8 cellular contexts compared by ENCODE assay signal in the genomic region with DNA sequence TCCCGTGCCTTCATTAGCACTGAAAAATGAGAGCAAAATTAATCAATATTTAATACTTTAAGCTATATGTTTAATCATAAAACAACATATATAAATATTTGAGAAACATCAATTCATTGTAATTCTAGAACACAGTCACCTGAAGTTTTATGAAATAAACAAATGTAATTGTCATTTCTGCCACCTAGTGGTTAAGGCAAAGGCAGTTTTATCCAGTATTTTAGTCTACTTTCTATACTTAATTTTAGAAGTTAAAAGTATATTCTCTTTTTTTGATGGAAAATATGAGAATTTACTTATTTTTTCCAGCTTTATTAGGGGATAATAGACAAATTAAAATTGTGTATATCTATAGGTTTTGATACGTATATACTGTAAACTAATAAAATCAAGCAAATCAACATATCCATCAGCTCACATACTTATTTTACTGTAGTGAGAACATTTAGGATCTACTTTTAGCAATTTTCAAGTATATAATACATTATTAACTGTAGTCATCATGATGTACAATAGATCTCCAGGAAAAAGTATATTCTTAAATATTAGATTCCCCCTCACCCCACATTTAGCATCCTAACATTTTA. TPM values are rescaled to one million over a fixed set of nuclear protein-coding genes. Genes with fewer than 3 reads are reported as not detected.
DNase-seq lines count a peak whose midpoint lies in the region; ATAC-seq and TF ChIP-seq lines count a peak whose summit lies in the region.

No MANE protein-coding gene starts in this region.

- peaks cover 23 to 78% (median 63%) of the 10 kb centered on the region in 4 donors for H3K36me3 ChIP-seq in esophagus muscularis mucosa
- no peaks in the 10 kb centered on the region for H3K36me3 ChIP-seq in smooth muscle cell (ENCODE audit: low read depth)

- no peak for TF ChIP-seq POLR2A in esophagus muscularis mucosa (IDR thresholded peaks at IDR 0.05; ENCODE audit: low read depth)

- no peak overlapping the region for H3K4me3 ChIP-seq in esophagus muscularis mucosa
- no peak overlapping the region for H3K4me3 ChIP-seq in smooth muscle cell

- H3K4me2 ChIP-seq in smooth muscle cell: no peak overlapping the region

- no peaks in the 10 kb centered on the region for H4K20me1 ChIP-seq in smooth muscle cell (ENCODE audit: low read depth)

- H3K27me3 ChIP-seq in esophagus muscularis mucosa: no peaks in the 10 kb centered on the region
- H3K27me3 ChIP-seq in smooth muscle cell (ENCODE audit: low read depth): no peaks in the 10 kb centered on the region

- no peak overlapping the region for H3K9ac ChIP-seq in smooth muscle cell (ENCODE audit: low read depth)

- no peak overlapping the region for H2AFZ ChIP-seq in smooth muscle cell (ENCODE audit: low read depth)

- no peaks in the 10 kb centered on the region for H3F3A ChIP-seq in smooth muscle cell (ENCODE audit: low read depth)

- no peak for ATAC-seq in GM18519 (IDR thresholded peaks at IDR 0.05; ENCODE audit: low FRiP score, unreplicated experiment)
- no peak for ATAC-seq in GM21381 (IDR thresholded peaks at IDR 0.05; ENCODE audit: unreplicated experiment)
- no peak for ATAC-seq in HG03025 (IDR thresholded peaks at IDR 0.05; ENCODE audit: low FRiP score, unreplicated experiment)

- DNase-seq in NCI-H82 (lab: John Stamatoyannopoulos, UW): peak; percentile 32
- no peak for DNase-seq in NCI-H82 treated with DMSO at 0.1 percent for 48 hours (lab: John Stamatoyannopoulos, UW; ENCODE audit: unreplicated experiment)
- DNase-seq in NCI-H345 (lab: John Stamatoyannopoulos, UW): peak; percentile 6
- no peak for DNase-seq in esophagus muscularis mucosa (ENCODE audit: extremely low spot score)
- DNase-seq in smooth muscle cell (lab: John Stamatoyannopoulos, UW; ENCODE audit: unreplicated experiment): no peak

- H3K4me1 ChIP-seq in esophagus muscularis mucosa (no peaks in the 10 kb centered on the region), smooth muscle cell (ENCODE audit: low read depth) (no peaks in the 10 kb centered on the region)

- no peaks in the 10 kb centered on the region for H3K79me2 ChIP-seq in smooth muscle cell (ENCODE audit: low read depth)

- intact Hi-C loops in esophagus muscularis mucosa (cut with DNase I): no loop called here

- peak; percentile 33 to 63 (median 45) for TF ChIP-seq CTCF in esophagus muscularis mucosa (IDR thresholded peaks at IDR 0.05)
- TF ChIP-seq CTCF in smooth muscle cell (IDR thresholded peaks at IDR 0.05; ENCODE audit: borderline replicate concordance, insufficient read depth, poor library complexity, severe bottlenecking): peak; percentile 72

- H3K9me3 ChIP-seq in esophagus muscularis mucosa (no peaks in the 10 kb centered on the region), smooth muscle cell (replicated peaks; ENCODE audit: low read depth) (no peaks in the 10 kb centered on the region)

- 81% methylated on average over 2 of the region's 2 CpGs for WGBS in esophagus muscularis mucosa
- WGBS in smooth muscle cell (ENCODE audit: low lambda C conversion rate): 98% methylated on average over 2 of the region's 2 CpGs

- TF ChIP-seq EP300 in esophagus muscularis mucosa (IDR thresholded peaks at IDR 0.05): no peak

- H3K27ac ChIP-seq in esophagus muscularis mucosa (replicated peaks in 1 of 4) (no peak overlapping the region), smooth muscle cell (ENCODE audit: low read depth) (no peak overlapping the region)

RNA-seq across cellular contexts. Expression of gene PCGF6, which starts 16.9 kb away (rescaled TPM):
- total RNA-seq in esophagus muscularis mucosa (10 to 100 TPM; 11.9 to 17.7 (median 13.1) TPM), smooth muscle cell (8.2 and 10.4 TPM in 2 replicates)
- polyA plus RNA-seq in smooth muscle cell: 8.1 and 9.1 TPM in 2 replicates

RNA-seq across cellular contexts. Expression of gene TAF5, which starts 33.7 kb away (rescaled TPM):
- total RNA-seq in esophagus muscularis mucosa (1 to 10 TPM; 2.3 to 7.4 (median 4.5) TPM), smooth muscle cell (4.5 and 6.4 TPM in 2 replicates)
- polyA plus RNA-seq in smooth muscle cell: 3.5 and 5.2 TPM in 2 replicates

RNA-seq across cellular contexts. Expression of gene INA, which starts 57.1 kb away (rescaled TPM):
- 1 to 10 TPM; 1.6 to 3.1 (median 2.3) TPM for total RNA-seq in esophagus muscularis mucosa
- 2.2 and 5.0 TPM in 2 replicates for total RNA-seq in smooth muscle cell
- polyA plus RNA-seq in smooth muscle cell: 1.4 and 1.7 TPM in 2 replicates

Comparison
In these comparisons a context has a peak if more than half of its experiments do, and no peak if none do; other contexts are left out.
1. DNase-seq: peak in NCI-H82 (single experiment) and NCI-H345 (single experiment); none in NCI-H82 treated with DMSO at 0.1 percent for 48 hours (single experiment), esophagus muscularis mucosa (single experiment) and smooth muscle cell (single experiment).